Comparison of ENCODE assay signal across 12 cellular contexts in genomic region chr19:41456342-41456918, GRCh38. TPM values are rescaled to one million over a fixed set of nuclear protein-coding genes. Genes with fewer than 3 reads are reported as not detected.
DNase-seq lines count a peak whose midpoint lies in the region; ATAC-seq and TF ChIP-seq lines count a peak whose summit lies in the region.
"Had no signal": no experiment of that assay in that cellular context is flagged by ENCODE, and none has a peak within 500 bp of the region (broad histone marks: within the 10 kb centered on the region; RNA-seq: fewer than 3 reads in every experiment).

No MANE protein-coding gene starts in this region.

- no peaks in the 10 kb centered on the region for H3K36me3 Mint-ChIP-seq in HFFc6 (ENCODE audit: low read depth)
- H3K36me3 Mint-ChIP-seq: activated naive CD8-positive, alpha-beta T cell treated with anti-CD3 and anti-CD28 coated beads for 36 hours had no signal

- H3K4me3 Mint-ChIP-seq in HFFc6, result peak overlapping the region; percentile 54
- H3K4me3 Mint-ChIP-seq: activated naive CD8-positive, alpha-beta T cell treated with anti-CD3 and anti-CD28 coated beads for 36 hours had no signal

- TF ChIP-seq CTCF in HFFc6 (IDR thresholded peaks at IDR 0.05), result no peak
- no peak for TF ChIP-seq CTCF in lung (IDR thresholded peaks at IDR 0.05; ENCODE audit: control extremely low read depth, extremely low read depth)

- no peaks in the 10 kb centered on the region for H3K9me3 ChIP-seq in lung (ENCODE audit: control insufficient read depth in 2 of 2, insufficient read depth in 1 of 2, low read length in 1 of 2)

- ATAC-seq in lung (ENCODE audit: insufficient read depth, low FRiP score), result no peak
- no peak for ATAC-seq in GM18498 (IDR thresholded peaks at IDR 0.05; ENCODE audit: unreplicated experiment)
- ATAC-seq: HCT116 had no signal

- H3K9me3 Mint-ChIP-seq in HFFc6, result no peaks in the 10 kb centered on the region
- H3K9me3 Mint-ChIP-seq: activated naive CD8-positive, alpha-beta T cell treated with anti-CD3 and anti-CD28 coated beads for 36 hours had no signal

- H3K27ac ChIP-seq in lung (ENCODE audit: low read depth in 1 of 2, low read length in 1 of 2), result peak overlapping the region; percentile 45 to 73

- no peak overlapping the region for H3K4me3 ChIP-seq in lung

- H3K36me3 ChIP-seq in lung (ENCODE audit: control insufficient read depth in 2 of 2, insufficient read depth in 2 of 2, low read length in 2 of 2), result no peaks in the 10 kb centered on the region

- H3K27me3 ChIP-seq in lung (ENCODE audit: control insufficient read depth, insufficient read depth), result no peaks in the 10 kb centered on the region

- 18 to 37% methylated on average over 7 of the region's 7 CpGs for WGBS in lung, 2 donors

- no peak overlapping the region; the same call in 1 of the 2 replicates for H3K27ac Mint-ChIP-seq in HFFc6
- H3K27ac Mint-ChIP-seq: activated naive CD8-positive, alpha-beta T cell treated with anti-CD3 and anti-CD28 coated beads for 36 hours had no signal

- H3K4me1 Mint-ChIP-seq in HFFc6 (ENCODE audit: low read depth), result peaks cover 19% of the 10 kb centered on the region

- H3K4me1 ChIP-seq in lung (ENCODE audit: control insufficient read depth in 2 of 2, insufficient read depth in 2 of 2, low read length in 2 of 2), result peaks cover 2 to 5% of the 10 kb centered on the region in 2 donors

- peaks cover 7% of the 10 kb centered on the region for H3K27me3 Mint-ChIP-seq in HFFc6 (ENCODE audit: insufficient read depth)
- H3K27me3 Mint-ChIP-seq: activated naive CD8-positive, alpha-beta T cell treated with anti-CD3 and anti-CD28 coated beads for 36 hours had no signal

- DNase-seq in AG08395 (ENCODE audit: low spot score) (peak; percentile 58), HFFc6 (peak; percentile 55), dermis blood vessel endothelial cell (peak; percentile 83), lung (ENCODE audit: low spot score) (no peak), NCI-H2081 (lab: John Stamatoyannopoulos, UW) (no peak), NCI-H748 treated with DMSO at 0.1 percent for 48 hours (lab: John Stamatoyannopoulos, UW) (no peak), 8988T (no peak)
- DNase-seq: activated naive CD8-positive, alpha-beta T cell treated with anti-CD3 and anti-CD28 coated beads for 36 hours; hippocampal formation; NCI-H2171 treated with DMSO at 0.1 percent for 48 hours had no signal

RNA-seq across cellular contexts. Expression of gene ERICH4, which starts 13.5 kb away (rescaled TPM):
- total RNA-seq in HFFc6 (2021; fragmentation: NEBNext Ultra II Directional; extraction: Animal tissue kit (Norgen Biotek cat#: 25700)), result not detected
- total RNA-seq in dermis blood vessel endothelial cell, result not detected in 2 replicates
- total RNA-seq in lung, result not detected
- under 1 TPM in 1 of 2 donors, not detected in 1; 0.16 TPM for polyA plus RNA-seq in lung
- total RNA-seq: activated naive CD8-positive, alpha-beta T cell treated with anti-CD3 and anti-CD28 coated beads for 36 hours had no signal

RNA-seq across cellular contexts. Expression of gene DMAC2, which starts 16.7 kb away (rescaled TPM):
- total RNA-seq in HFFc6 (2021; fragmentation: NEBNext Ultra II Directional; extraction: Animal tissue kit (Norgen Biotek cat#: 25700)), result 10 to 100 TPM; 42.8 to 52.2 (median 46.3) TPM
- total RNA-seq in dermis blood vessel endothelial cell, result 55.0 and 77.7 TPM in 2 replicates
- 10 to 100 TPM; 25.5 to 51.4 TPM for total RNA-seq in lung
- polyA plus RNA-seq in lung, result 10 to 100 TPM; 46.2 to 51.7 TPM

RNA-seq across cellular contexts. Expression of gene B3GNT8, which starts 29.3 kb away (rescaled TPM):
- 1 to 10 TPM in 3 of 6 experiments, under 1 TPM in 3; 0.47 to 2.1 (median 0.99) TPM for total RNA-seq in HFFc6 (2021; fragmentation: NEBNext Ultra II Directional; extraction: Animal tissue kit (Norgen Biotek cat#: 25700))
- total RNA-seq in dermis blood vessel endothelial cell, result 1.8 and 2.6 TPM in 2 replicates
- 10 to 100 TPM in 1 of 2 donors, 1 to 10 TPM in 1; 6.2 to 30.5 TPM for total RNA-seq in lung
- polyA plus RNA-seq in lung, result 10 to 100 TPM; 35.1 to 39.0 TPM

RNA-seq across cellular contexts. Expression of gene BCKDHA, which starts 58.8 kb away (rescaled TPM):
- 10 to 100 TPM in 3 of 6 experiments, 1 to 10 TPM in 3; 7.8 to 17.6 (median 9.8) TPM for total RNA-seq in HFFc6 (2021; fragmentation: NEBNext Ultra II Directional; extraction: Animal tissue kit (Norgen Biotek cat#: 25700))
- total RNA-seq in dermis blood vessel endothelial cell, result 36.9 and 69.8 TPM in 2 replicates
- 10 to 100 TPM; 38.9 to 39.2 TPM for total RNA-seq in lung
- polyA plus RNA-seq in lung, result 10 to 100 TPM; 19.7 to 54.5 TPM

RNA-seq across cellular contexts. Expression of gene EXOSC5, which starts 59.3 kb away (rescaled TPM):
- total RNA-seq in HFFc6 (2021; fragmentation: NEBNext Ultra II Directional; extraction: Animal tissue kit (Norgen Biotek cat#: 25700)), result 10 to 100 TPM; 16.5 to 23.5 (median 18.1) TPM
- total RNA-seq in dermis blood vessel endothelial cell (8.8 and 11.9 TPM in 2 replicates), lung (10 to 100 TPM in 1 of 2 donors, 1 to 10 TPM in 1; 6.3 to 21.6 TPM)
- 10 to 100 TPM; 32.6 to 34.4 TPM for polyA plus RNA-seq in lung

Comparison
In these comparisons a context has a peak if more than half of its experiments do, and no peak if none do; other contexts are left out.
1. DNase-seq: peak in AG08395 (single experiment), HFFc6 (single experiment) and dermis blood vessel endothelial cell (single experiment); none in lung (single experiment), NCI-H2081 (0 of 2), NCI-H748 treated with DMSO at 0.1 percent for 48 hours (single experiment) and 8988T (single experiment).